In genomic region chr9:27247756-27248155, GRCh38 we compare ENCODE assay signal across 8 cellular contexts. TPM values are rescaled to one million over a fixed set of nuclear protein-coding genes. Genes with fewer than 3 reads are reported as not detected.
DNase-seq lines count a peak whose midpoint lies in the region; ATAC-seq and TF ChIP-seq lines count a peak whose summit lies in the region.

No MANE protein-coding gene starts in this region.

- peak; percentile 60 for TF ChIP-seq CTCF in upper lobe of right lung (IDR thresholded peaks at IDR 0.05)

- H3K4me3 ChIP-seq in upper lobe of right lung = no peak overlapping the region

- no peaks in the 10 kb centered on the region for H3K4me1 ChIP-seq in upper lobe of right lung

- intact Hi-C loops in upper lobe of right lung (cut with DNase I) = no loop called here

- H3K27me3 Mint-ChIP-seq in stimulated activated naive CD8-positive, alpha-beta T cell treated with anti-CD3 and anti-CD28 coated beads, Interleukin-15, amount 100 ng/mL, for 72 hours = peaks cover 19% of the 10 kb centered on the region
- H3K27me3 Mint-ChIP-seq in activated T-helper 17 cell treated with anti-CD3 and anti-CD28 coated beads, Interleukin-2, amount 50 U/mL, for 72 hours = peaks cover 28% of the 10 kb centered on the region

- peak; percentile 19 for DNase-seq in stimulated activated naive CD8-positive, alpha-beta T cell treated with anti-CD3 and anti-CD28 coated beads, Interleukin-15, Interleukin-2, amounts not matched to agents 100 U/mL and 50 U/mL, for 24 hours
- no peak for DNase-seq in stimulated activated naive CD8-positive, alpha-beta T cell treated with anti-CD3 and anti-CD28 coated beads, Interleukin-15, amount 100 ng/mL, for 72 hours
- peak; percentile 14 for DNase-seq in NCI-H1092 (lab: John Stamatoyannopoulos, UW)
- DNase-seq in amniotic stem cell (lab: John Stamatoyannopoulos, UW) = peak; percentile 50
- DNase-seq in iPS DF 4.7 (ENCODE audit: extremely low read depth, low spot score) = peak; percentile 46
- DNase-seq in upper lobe of right lung = no peak

- H3K4me1 Mint-ChIP-seq in stimulated activated naive CD8-positive, alpha-beta T cell treated with anti-CD3 and anti-CD28 coated beads, Interleukin-15, amount 100 ng/mL, for 72 hours = no peaks in the 10 kb centered on the region
- H3K4me1 Mint-ChIP-seq in activated T-helper 17 cell treated with anti-CD3 and anti-CD28 coated beads, Interleukin-2, amount 50 U/mL, for 72 hours = no peaks in the 10 kb centered on the region

- H3K27ac ChIP-seq in upper lobe of right lung = no peak overlapping the region

- ATAC-seq in stimulated activated naive CD8-positive, alpha-beta T cell treated with anti-CD3 and anti-CD28 coated beads, Interleukin-15, Interleukin-2, amounts not matched to agents 100 U/mL and 50 U/mL, for 24 hours = peak; percentile 40
- ATAC-seq in stimulated activated naive CD8-positive, alpha-beta T cell treated with anti-CD3 and anti-CD28 coated beads, Interleukin-15, amount 100 ng/mL, for 72 hours = no peak
- ATAC-seq in HG02623 (IDR thresholded peaks at IDR 0.05; ENCODE audit: unreplicated experiment) (peak; percentile 94), upper lobe of right lung (peak; percentile 100)
- no peak for ATAC-seq in activated T-helper 17 cell treated with anti-CD3 and anti-CD28 coated beads, Interleukin-2, amount 50 U/mL, for 72 hours (replicated peaks)

- no peaks in the 10 kb centered on the region for H3K27me3 ChIP-seq in upper lobe of right lung

- no peaks in the 10 kb centered on the region for H3K9me3 ChIP-seq in upper lobe of right lung

- H3K27ac Mint-ChIP-seq in stimulated activated naive CD8-positive, alpha-beta T cell treated with anti-CD3 and anti-CD28 coated beads, Interleukin-15, amount 100 ng/mL, for 72 hours = peak overlapping the region in 1 of 2 donors; percentile 76
- no peak overlapping the region for H3K27ac Mint-ChIP-seq in activated T-helper 17 cell treated with anti-CD3 and anti-CD28 coated beads, Interleukin-2, amount 50 U/mL, for 72 hours

- no peak overlapping the region for H3K4me3 Mint-ChIP-seq in stimulated activated naive CD8-positive, alpha-beta T cell treated with anti-CD3 and anti-CD28 coated beads, Interleukin-15, amount 100 ng/mL, for 72 hours
- H3K4me3 Mint-ChIP-seq in activated T-helper 17 cell treated with anti-CD3 and anti-CD28 coated beads, Interleukin-2, amount 50 U/mL, for 72 hours = no peak overlapping the region

- H3K36me3 Mint-ChIP-seq in activated T-helper 17 cell treated with anti-CD3 and anti-CD28 coated beads, Interleukin-2, amount 50 U/mL, for 72 hours (ENCODE audit: low read depth) = no peaks in the 10 kb centered on the region

- no peaks in the 10 kb centered on the region for H3K36me3 ChIP-seq in upper lobe of right lung

- peaks cover 0 to 8% of the 10 kb centered on the region in 2 donors for H3K9me3 Mint-ChIP-seq in stimulated activated naive CD8-positive, alpha-beta T cell treated with anti-CD3 and anti-CD28 coated beads, Interleukin-15, amount 100 ng/mL, for 72 hours
- peaks cover 4% of the 10 kb centered on the region for H3K9me3 Mint-ChIP-seq in activated T-helper 17 cell treated with anti-CD3 and anti-CD28 coated beads, Interleukin-2, amount 50 U/mL, for 72 hours

RNA-seq across cellular contexts. Expression of gene EQTN, which starts 49.2 kb away (rescaled TPM):
- not detected for total RNA-seq in upper lobe of right lung
- not detected for total RNA-seq in activated T-helper 17 cell treated with anti-CD3 and anti-CD28 coated beads, Interleukin-2, amount 50 U/mL, for 72 hours

Comparison
In these comparisons a context has a peak if more than half of its experiments do, and no peak if none do; other contexts are left out.
1. ATAC-seq: peak in stimulated activated naive CD8-positive, alpha-beta T cell treated with anti-CD3 and anti-CD28 coated beads, Interleukin-15, Interleukin-2, amounts not matched to agents 100 U/mL and 50 U/mL, for 24 hours (single experiment), HG02623 (single experiment) and upper lobe of right lung (single experiment); none in stimulated activated naive CD8-positive, alpha-beta T cell treated with anti-CD3 and anti-CD28 coated beads, Interleukin-15, amount 100 ng/mL, for 72 hours (single experiment) and activated T-helper 17 cell treated with anti-CD3 and anti-CD28 coated beads, Interleukin-2, amount 50 U/mL, for 72 hours (single experiment).
2. DNase-seq: peak in stimulated activated naive CD8-positive, alpha-beta T cell treated with anti-CD3 and anti-CD28 coated beads, Interleukin-15, Interleukin-2, amounts not matched to agents 100 U/mL and 50 U/mL, for 24 hours (single experiment), NCI-H1092 (single experiment), amniotic stem cell (single experiment) and iPS DF 4.7 (single experiment); none in stimulated activated naive CD8-positive, alpha-beta T cell treated with anti-CD3 and anti-CD28 coated beads, Interleukin-15, amount 100 ng/mL, for 72 hours (0 of 2) and upper lobe of right lung (single experiment).